Comparison of ENCODE assay signal across 25 cellular contexts in genomic region chr13:36454121-36454520, GRCh38. TPM values are rescaled to one million over a fixed set of nuclear protein-coding genes. Genes with fewer than 3 reads are reported as not detected.
"Had no signal": no experiment of that assay in that cellular context is flagged by ENCODE, and none has a peak within 500 bp of the region (broad histone marks: within the 10 kb centered on the region; RNA-seq: fewer than 3 reads in every experiment).

No MANE protein-coding gene starts in this region.

- H3K4me3 ChIP-seq: dorsolateral prefrontal cortex, esophagus muscularis mucosa, gastroesophageal sphincter, heart left ventricle, hepatocyte, neural progenitor cell, smooth muscle cell, thyroid gland, vagina had no signal

- H3K9ac ChIP-seq: neural progenitor cell, parathyroid adenoma had no signal

- ATAC-seq: foreskin keratinocyte; gastroesophageal sphincter; left lobe of liver; naive thymus-derived CD4-positive, alpha-beta T cell; stimulated activated naive CD8-positive, alpha-beta T cell treated with anti-CD3 and anti-CD28 coated beads, Interleukin-15, amount 100 ng/mL, for 72 hours had no signal

- H3K9me3 ChIP-seq: esophagus muscularis mucosa, gastroesophageal sphincter, heart left ventricle, thyroid gland, vagina had no signal

- H3K27ac ChIP-seq: dorsolateral prefrontal cortex, esophagus muscularis mucosa, foreskin keratinocyte, gastroesophageal sphincter, heart left ventricle, hepatocyte, neural progenitor cell, thyroid gland, vagina had no signal

- DNase-seq: dorsolateral prefrontal cortex; effector CD8-positive, alpha-beta T cell; endodermal cell; foreskin keratinocyte; heart left ventricle; kidney; midbrain; naive thymus-derived CD4-positive, alpha-beta T cell; stimulated activated CD4-positive, alpha-beta T cell treated with anti-CD3 and anti-CD28 coated beads, Interleukin-12 subunit alpha, Interleukin-12 subunit beta, amount 100 ng/mL, for 4 hours; stimulated activated CD4-positive, alpha-beta T cell treated with anti-CD3 and anti-CD28 coated beads, Interleukin-1b, Interleukin-23, amount 100 ng/mL, for 48 hours; stimulated activated CD4-positive, alpha-beta T cell treated with anti-CD3 and anti-CD28 coated beads, Interleukin-4, amount 100 ng/mL, for 1 hour; stimulated activated CD8-positive, alpha-beta memory T cell treated with anti-CD3 and anti-CD28 coated beads, Interleukin-4, amount 100 ng/mL, for 48 hours; stimulated activated naive CD4-positive, alpha-beta T cell; stimulated activated naive CD8-positive, alpha-beta T cell treated with anti-CD3 and anti-CD28 coated beads, Interleukin-15, amount 100 ng/mL, for 72 hours; thyroid gland had no signal

- H3K36me3 ChIP-seq: esophagus muscularis mucosa, gastroesophageal sphincter, heart left ventricle, neural progenitor cell, thyroid gland, vagina had no signal

- H3K4me1 ChIP-seq: foreskin keratinocyte, gastroesophageal sphincter, heart left ventricle, thyroid gland, vagina had no signal

RNA-seq across cellular contexts. Expression of gene CCNA1, which starts 21.8 kb away (rescaled TPM):
- total RNA-seq: foreskin keratinocyte, lower leg skin, osteoblast, vagina had no signal
